11 cellular contexts compared by ENCODE assay signal in the genomic region with DNA sequence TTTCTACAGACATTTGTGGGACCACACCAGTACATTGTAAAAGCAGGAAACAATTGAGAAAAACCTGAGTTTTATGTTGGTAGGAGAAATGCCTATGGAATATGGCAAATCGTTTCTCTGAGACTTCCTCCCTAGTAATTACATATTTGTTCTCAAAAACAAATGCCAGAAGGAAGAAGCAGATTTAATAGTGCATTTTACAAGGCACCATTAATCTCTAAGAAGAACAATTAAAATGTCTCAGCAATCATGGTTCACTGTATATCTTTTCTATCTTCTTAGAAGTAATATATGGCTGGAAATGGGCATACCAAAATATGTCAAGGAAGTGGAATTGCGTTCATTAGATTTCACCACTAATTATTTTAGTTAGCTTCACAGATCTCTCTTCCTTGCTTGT. TPM values are rescaled to one million over a fixed set of nuclear protein-coding genes. Genes with fewer than 3 reads are reported as not detected.
"Had no signal": no experiment of that assay in that cellular context is flagged by ENCODE, and none has a peak within 500 bp of the region (broad histone marks: within the 10 kb centered on the region; RNA-seq: fewer than 3 reads in every experiment).

No MANE protein-coding gene starts in this region.

- H3K27ac Mint-ChIP-seq: activated B cell treated with CpG ODN at 0.5 μM for 24 hours; activated CD4-positive, alpha-beta T cell treated with anti-CD3 and anti-CD28 coated beads, Interleukin-2, amount 10 ng/mL, durations not matched to agents 24 days and 14 days; natural killer cell; stimulated activated naive CD8-positive, alpha-beta T cell treated with anti-CD3 and anti-CD28 coated beads, Interleukin-15, amount 100 ng/mL, for 72 hours; T-helper 17 cell had no signal

- DNase-seq: activated B cell treated with CpG ODN at 0.5 μM for 24 hours; activated CD4-positive, alpha-beta T cell treated with anti-CD3 and anti-CD28 coated beads, Interleukin-2, amount 10 ng/mL, durations not matched to agents 24 days and 14 days; activated naive CD4-positive, alpha-beta T cell treated with Interleukin-2 at 50 U/mL for 16 hours; central memory CD4-positive, alpha-beta T cell; effector CD4-positive, alpha-beta T cell; islet precursor cell; natural killer cell; stimulated activated CD4-positive, alpha-beta T cell treated with anti-CD3 and anti-CD28 coated beads, Interleukin-15, amount 100 ng/mL, for 24 hours; stimulated activated CD4-positive, alpha-beta T cell treated with anti-CD3 and anti-CD28 coated beads, Interleukin-4, amount 100 ng/mL, for 24 hours; stimulated activated naive CD8-positive, alpha-beta T cell treated with anti-CD3 and anti-CD28 coated beads, Interleukin-15, amount 100 ng/mL, for 72 hours; T-helper 17 cell had no signal

- H3K36me3 Mint-ChIP-seq: natural killer cell had no signal

- H3K9me3 Mint-ChIP-seq: activated CD4-positive, alpha-beta T cell treated with anti-CD3 and anti-CD28 coated beads, Interleukin-2, amount 10 ng/mL, durations not matched to agents 24 days and 14 days; natural killer cell had no signal

- ATAC-seq: natural killer cell; stimulated activated naive CD8-positive, alpha-beta T cell treated with anti-CD3 and anti-CD28 coated beads, Interleukin-15, amount 100 ng/mL, for 72 hours; T-helper 17 cell had no signal

- H3K4me3 Mint-ChIP-seq: activated B cell treated with CpG ODN at 0.5 μM for 24 hours; activated CD4-positive, alpha-beta T cell treated with anti-CD3 and anti-CD28 coated beads, Interleukin-2, amount 10 ng/mL, durations not matched to agents 24 days and 14 days; natural killer cell; stimulated activated naive CD8-positive, alpha-beta T cell treated with anti-CD3 and anti-CD28 coated beads, Interleukin-15, amount 100 ng/mL, for 72 hours; T-helper 17 cell had no signal

- H3K4me1 Mint-ChIP-seq: activated B cell treated with CpG ODN at 0.5 μM for 24 hours; natural killer cell; stimulated activated naive CD8-positive, alpha-beta T cell treated with anti-CD3 and anti-CD28 coated beads, Interleukin-15, amount 100 ng/mL, for 72 hours; T-helper 17 cell had no signal

RNA-seq across cellular contexts. Expression of a gene that starts 13.3 kb away (rescaled TPM):
- total RNA-seq: natural killer cell had no signal

RNA-seq across cellular contexts. Expression of a gene that starts 38.6 kb away (rescaled TPM):
- total RNA-seq: activated B cell treated with CpG ODN at 0.5 μM for 24 hours; activated CD4-positive, alpha-beta T cell treated with anti-CD3 and anti-CD28 coated beads, Interleukin-2, amount 10 ng/mL, durations not matched to agents 24 days and 14 days had no signal
